ENCODE assay signal across 8 cellular contexts in genomic region chr5:11224788-11225187, GRCh38.
"Had no signal": no experiment of that assay in that cellular context is flagged by ENCODE, and none has a peak within 500 bp of the region (broad histone marks: within the 10 kb centered on the region; RNA-seq: fewer than 3 reads in every experiment).

No MANE protein-coding gene starts in this region.

- ATAC-seq: HCT116, HepG2 had no signal

- H3K9me3 ChIP-seq: HAP-1 had no signal

- DNase-seq: GM23248, GOT3, H7, HFFc6 had no signal

- H3K4me3 ChIP-seq: GM23248, HAP-1 had no signal

- H3K27ac Mint-ChIP-seq: HFFc6, IgD-negative memory B cell had no signal

- H3K4me1 Mint-ChIP-seq: IgD-negative memory B cell had no signal

- H3K4me3 Mint-ChIP-seq: HFFc6, IgD-negative memory B cell had no signal

- H3K4me1 ChIP-seq: HAP-1 had no signal

- H3K36me3 ChIP-seq: HAP-1 had no signal

- H3K36me3 Mint-ChIP-seq: IgD-negative memory B cell had no signal

- H3K27me3 Mint-ChIP-seq: IgD-negative memory B cell had no signal

- H3K9me3 Mint-ChIP-seq: HFFc6 had no signal
